11 cellular contexts compared by ENCODE assay signal in genomic region chr20:3854462-3854870, GRCh38. TPM values are rescaled to one million over a fixed set of nuclear protein-coding genes. Genes with fewer than 3 reads are reported as not detected.
DNase-seq lines count a peak whose midpoint lies in the region; ATAC-seq and TF ChIP-seq lines count a peak whose summit lies in the region.
"Had no signal": no experiment of that assay in that cellular context is flagged by ENCODE, and none has a peak within 500 bp of the region (broad histone marks: within the 10 kb centered on the region; RNA-seq: fewer than 3 reads in every experiment).

No MANE protein-coding gene starts in this region.

- peaks cover 22% of the 10 kb centered on the region for H3K4me1 Mint-ChIP-seq in CD14-positive monocyte
- H3K4me1 Mint-ChIP-seq in activated naive CD8-positive, alpha-beta T cell treated with anti-CD3 and anti-CD28 coated beads, Interleukin-2, amount 50 U/mL, for 24 hours: peaks cover 9% of the 10 kb centered on the region

- peak overlapping the region; percentile 33 to 89 (median 82) for H3K27ac Mint-ChIP-seq in CD14-positive monocyte
- no peak overlapping the region for H3K27ac Mint-ChIP-seq in activated naive CD8-positive, alpha-beta T cell treated with anti-CD3 and anti-CD28 coated beads, Interleukin-2, amount 50 U/mL, for 24 hours
- H3K27ac Mint-ChIP-seq: stimulated activated naive CD8-positive, alpha-beta T cell treated with anti-CD3 and anti-CD28 coated beads, Interleukin-15, Interleukin-2, amounts not matched to agents 100 ng/mL and 50 ng/mL, for 24 hours had no signal

- peaks cover 0 to 3% (median 2%) of the 10 kb centered on the region in 3 donors for H3K27me3 Mint-ChIP-seq in CD14-positive monocyte (ENCODE audit: low read depth in 3 of 3)
- H3K27me3 Mint-ChIP-seq in activated naive CD8-positive, alpha-beta T cell treated with anti-CD3 and anti-CD28 coated beads, Interleukin-2, amount 50 U/mL, for 24 hours: no peaks in the 10 kb centered on the region
- H3K27me3 Mint-ChIP-seq: CD8-positive, alpha-beta memory T cell; stimulated activated naive CD8-positive, alpha-beta T cell treated with anti-CD3 and anti-CD28 coated beads, Interleukin-15, Interleukin-2, amounts not matched to agents 100 ng/mL and 50 ng/mL, for 24 hours had no signal

- ATAC-seq in activated naive CD8-positive, alpha-beta T cell treated with anti-CD3 and anti-CD28 coated beads, Interleukin-2, amount 50 U/mL, for 24 hours: peak; percentile 36

- peak overlapping the region in 1 of 2 donors; percentile 56 for H3K4me3 Mint-ChIP-seq in CD14-positive monocyte
- H3K4me3 Mint-ChIP-seq in activated naive CD8-positive, alpha-beta T cell treated with anti-CD3 and anti-CD28 coated beads, Interleukin-2, amount 50 U/mL, for 24 hours: no peak overlapping the region
- H3K4me3 Mint-ChIP-seq: stimulated activated naive CD8-positive, alpha-beta T cell treated with anti-CD3 and anti-CD28 coated beads, Interleukin-15, Interleukin-2, amounts not matched to agents 100 ng/mL and 50 ng/mL, for 24 hours had no signal

- 67 to 94% methylated on average over 2 of the region's 4 CpGs for WGBS in mesodermal cell (ENCODE audit: insufficient coverage in 2 of 2), 2 experiments

- peaks cover 61% of the 10 kb centered on the region for H3K36me3 ChIP-seq in mesodermal cell (ENCODE audit: control insufficient read depth, insufficient read depth, low read length)
- H3K36me3 ChIP-seq: uterus had no signal

- DNase-seq in CD14-positive monocyte (ENCODE audit: low spot score) (no peak), HT-29 (ENCODE audit: low spot score) (peak; percentile 22), dermis blood vessel endothelial cell (no peak), DMS79 treated with DMSO at 0.1 percent for 48 hours (lab: John Stamatoyannopoulos, UW) (no peak), NCI-H2196 treated with DMSO at 0.1 percent for 48 hours (lab: John Stamatoyannopoulos, UW; ENCODE audit: unreplicated experiment) (no peak)
- no peak for DNase-seq in activated naive CD8-positive, alpha-beta T cell treated with anti-CD3 and anti-CD28 coated beads, Interleukin-2, amount 50 U/mL, for 24 hours
- DNase-seq: cerebellar nuclear complex had no signal

- intact Hi-C loops in CD14-positive monocyte (cut with micrococcal nuclease): no loop called here

- TF ChIP-seq CTCF in CD14-positive monocyte (IDR thresholded peaks at IDR 0.05): no peak

- peaks cover 0 to 6% (median 0%) of the 10 kb centered on the region in 7 donors for H3K9me3 Mint-ChIP-seq in CD14-positive monocyte
- H3K9me3 Mint-ChIP-seq in activated naive CD8-positive, alpha-beta T cell treated with anti-CD3 and anti-CD28 coated beads, Interleukin-2, amount 50 U/mL, for 24 hours: no peaks in the 10 kb centered on the region
- H3K9me3 Mint-ChIP-seq: CD8-positive, alpha-beta memory T cell; stimulated activated naive CD8-positive, alpha-beta T cell treated with anti-CD3 and anti-CD28 coated beads, Interleukin-15, Interleukin-2, amounts not matched to agents 100 ng/mL and 50 ng/mL, for 24 hours had no signal

- H3K4me3 ChIP-seq in mesodermal cell (ENCODE audit: extremely low read depth, insufficient read depth, low read length, poor library complexity, severe bottlenecking): no peak overlapping the region
- H3K4me3 ChIP-seq: uterus had no signal

- H3K9me3 ChIP-seq in mesodermal cell (ENCODE audit: control insufficient read depth, low read length): no peaks in the 10 kb centered on the region
- H3K9me3 ChIP-seq: uterus had no signal

- H3K27ac ChIP-seq in mesodermal cell (ENCODE audit: low read depth, low read length, severe bottlenecking): peak overlapping the region; percentile 16
- H3K27ac ChIP-seq: uterus had no signal

- peaks cover 33 to 47% of the 10 kb centered on the region in 2 donors for H3K36me3 Mint-ChIP-seq in CD14-positive monocyte
- peaks cover 10% of the 10 kb centered on the region for H3K36me3 Mint-ChIP-seq in activated naive CD8-positive, alpha-beta T cell treated with anti-CD3 and anti-CD28 coated beads, Interleukin-2, amount 50 U/mL, for 24 hours (ENCODE audit: low read depth)

- H3K4me1 ChIP-seq in mesodermal cell (ENCODE audit: control insufficient read depth, insufficient read depth, low read length, poor library complexity, severe bottlenecking): no peaks in the 10 kb centered on the region
- H3K4me1 ChIP-seq: uterus had no signal

RNA-seq across cellular contexts. Expression of gene MAVS, which starts 7.8 kb away (rescaled TPM):
- polyA plus RNA-seq in CD14-positive monocyte: 1 to 10 TPM; 1.8 to 3.2 TPM
- total RNA-seq in HT-29 (2014; rRNA removed; shearing (Covaris generic)): 23.8 and 27.3 TPM in 2 replicates
- 20.4 TPM for polyA plus RNA-seq in mesodermal cell (2013, experiment 1 of 2)
- 18.0 TPM for polyA plus RNA-seq in mesodermal cell (2013, experiment 2 of 2)
- 21.4 and 35.7 TPM in 2 replicates for total RNA-seq in dermis blood vessel endothelial cell

RNA-seq across cellular contexts. Expression of gene AP5S1, which starts 34.1 kb away (rescaled TPM):
- polyA plus RNA-seq in CD14-positive monocyte: 10 to 100 TPM in 1 of 2 donors, 1 to 10 TPM in 1; 8.6 to 10.8 TPM
- 40.2 and 41.0 TPM in 2 replicates for total RNA-seq in HT-29 (2014; rRNA removed; shearing (Covaris generic))
- 3.9 TPM for polyA plus RNA-seq in mesodermal cell (2013, experiment 1 of 2)
- polyA plus RNA-seq in mesodermal cell (2013, experiment 2 of 2): 2.9 TPM
- 22.3 and 31.6 TPM in 2 replicates for total RNA-seq in dermis blood vessel endothelial cell

RNA-seq across cellular contexts. Expression of gene PANK2, which starts 34.7 kb away (rescaled TPM):
- polyA plus RNA-seq in CD14-positive monocyte: 10 to 100 TPM; 48.0 to 65.7 TPM
- total RNA-seq in HT-29 (2014; rRNA removed; shearing (Covaris generic)): 34.6 and 39.1 TPM in 2 replicates
- 33.0 TPM for polyA plus RNA-seq in mesodermal cell (2013, experiment 1 of 2)
- polyA plus RNA-seq in mesodermal cell (2013, experiment 2 of 2): 30.6 TPM
- 63.3 and 77.8 TPM in 2 replicates for total RNA-seq in dermis blood vessel endothelial cell

RNA-seq across cellular contexts. Expression of gene CDC25B, which starts 58.4 kb away (rescaled TPM):
- polyA plus RNA-seq in CD14-positive monocyte: 1 to 10 TPM; 3.6 to 4.0 TPM
- 71.1 and 71.6 TPM in 2 replicates for total RNA-seq in HT-29 (2014; rRNA removed; shearing (Covaris generic))
- polyA plus RNA-seq in mesodermal cell (2013, experiment 1 of 2): 32.4 TPM
- polyA plus RNA-seq in mesodermal cell (2013, experiment 2 of 2): 28.2 TPM
- 28.8 and 91.1 TPM in 2 replicates for total RNA-seq in dermis blood vessel endothelial cell
